Comparison of ENCODE assay signal across 1 cellular context in the genomic region with DNA sequence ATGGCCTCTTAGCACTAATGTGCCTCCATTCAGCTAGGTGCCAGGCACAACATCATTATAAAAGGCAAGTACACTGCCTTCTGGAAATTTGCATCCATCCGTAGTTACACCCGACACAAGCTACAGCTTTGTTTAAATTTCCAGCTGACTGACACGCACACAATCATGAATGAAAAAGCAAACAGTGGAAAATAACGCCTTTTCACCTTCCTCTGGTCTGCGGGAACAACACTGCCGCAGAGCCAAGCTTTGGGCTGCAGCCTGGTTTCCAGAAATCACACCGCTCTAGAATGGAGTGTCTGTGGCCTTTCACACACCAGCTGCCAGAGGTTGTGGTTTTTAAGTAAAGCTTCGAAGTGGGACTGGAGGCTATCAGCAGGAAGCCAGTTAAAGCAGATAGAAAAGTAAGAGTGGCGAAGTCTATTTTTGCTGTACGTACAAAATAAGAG.
TF ChIP-seq lines count a peak whose summit lies in the region.

No MANE protein-coding gene starts in this region.

TF ChIP-seq in IMR-90, 13 proteins besides CTCF, POLR2A, EP300 and RAD21 (continued from another document):
- TF ChIP-seq, protein P1, sequence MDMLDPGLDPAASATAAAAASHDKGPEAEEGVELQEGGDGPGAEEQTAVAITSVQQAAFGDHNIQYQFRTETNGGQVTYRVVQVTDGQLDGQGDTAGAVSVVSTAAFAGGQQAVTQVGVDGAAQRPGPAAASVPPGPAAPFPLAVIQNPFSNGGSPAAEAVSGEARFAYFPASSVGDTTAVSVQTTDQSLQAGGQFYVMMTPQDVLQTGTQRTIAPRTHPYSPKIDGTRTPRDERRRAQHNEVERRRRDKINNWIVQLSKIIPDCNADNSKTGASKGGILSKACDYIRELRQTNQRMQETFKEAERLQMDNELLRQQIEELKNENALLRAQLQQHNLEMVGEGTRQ (IDR thresholded peaks at IDR 0.05; ENCODE audit: low read depth, low read length): no peak
- no peak for TF ChIP-seq CEBPB (IDR thresholded peaks at IDR 0.05; ENCODE audit: low read depth, low read length)
- no peak for TF ChIP-seq BHLHE40 (IDR thresholded peaks at IDR 0.05; ENCODE audit: low read depth, low read length)
- no peak for TF ChIP-seq RFX5 (IDR thresholded peaks at IDR 0.05; ENCODE audit: low read depth, low read length)
- no peak for TF ChIP-seq FOS (IDR thresholded peaks at IDR 0.05; ENCODE audit: low read depth, low read length)
- no peak for TF ChIP-seq MXI1 (IDR thresholded peaks at IDR 0.05; ENCODE audit: borderline replicate concordance, low read depth, low read length)
- no peak for TF ChIP-seq CHD1 (IDR thresholded peaks at IDR 0.05; ENCODE audit: low read depth, low read length)
- TF ChIP-seq MAZ (IDR thresholded peaks at IDR 0.05; ENCODE audit: borderline replicate concordance, low read depth, low read length): no peak
- TF ChIP-seq, protein P2, sequence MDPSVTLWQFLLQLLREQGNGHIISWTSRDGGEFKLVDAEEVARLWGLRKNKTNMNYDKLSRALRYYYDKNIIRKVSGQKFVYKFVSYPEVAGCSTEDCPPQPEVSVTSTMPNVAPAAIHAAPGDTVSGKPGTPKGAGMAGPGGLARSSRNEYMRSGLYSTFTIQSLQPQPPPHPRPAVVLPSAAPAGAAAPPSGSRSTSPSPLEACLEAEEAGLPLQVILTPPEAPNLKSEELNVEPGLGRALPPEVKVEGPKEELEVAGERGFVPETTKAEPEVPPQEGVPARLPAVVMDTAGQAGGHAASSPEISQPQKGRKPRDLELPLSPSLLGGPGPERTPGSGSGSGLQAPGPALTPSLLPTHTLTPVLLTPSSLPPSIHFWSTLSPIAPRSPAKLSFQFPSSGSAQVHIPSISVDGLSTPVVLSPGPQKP (IDR thresholded peaks at IDR 0.05; ENCODE audit: borderline replicate concordance, low read depth, low read length): no peak
- TF ChIP-seq NFE2L2 (IDR thresholded peaks at IDR 0.05; ENCODE audit: low read depth, low read length): no peak
